ENCODE assay signal across 2 cellular contexts in genomic region chr9:113245894-113246293, GRCh38.
TF ChIP-seq lines count a peak whose summit lies in the region.

No MANE protein-coding gene starts in this region.

TF ChIP-seq in GM12891, 5 proteins besides CTCF, POLR2A, EP300 and RAD21:
- TF ChIP-seq POU2F2 (IDR thresholded peaks at IDR 0.05; ENCODE audit: low read depth, low read length) (no peak), TAF1 (IDR thresholded peaks at IDR 0.05; ENCODE audit: low read depth, low read length) (no peak), PAX5 (IDR thresholded peaks at IDR 0.05; ENCODE audit: insufficient read depth, low read length, severe bottlenecking) (no peak), POLR2AphosphoS5 (IDR thresholded peaks at IDR 0.05; ENCODE audit: low read depth, low read length) (no peak), SPI1 (IDR thresholded peaks at IDR 0.05; ENCODE audit: low read depth, low read length) (no peak)

TF ChIP-seq in H1, 55 proteins besides CTCF, POLR2A, EP300 and RAD21:
- TF ChIP-seq HDAC6 (IDR thresholded peaks at IDR 0.05; ENCODE audit: low read depth, low read length) (no peak), SP4 (IDR thresholded peaks at IDR 0.05; ENCODE audit: low read length) (no peak), TBP (IDR thresholded peaks at IDR 0.05; ENCODE audit: low read depth, low read length) (no peak), ATF2 (IDR thresholded peaks at IDR 0.05; ENCODE audit: low read length) (no peak), EZH2 (IDR thresholded peaks at IDR 0.05; ENCODE audit: low read depth, low read length, severe bottlenecking) (no peak), RNF2 (IDR thresholded peaks at IDR 0.05; ENCODE audit: borderline replicate concordance, low read depth, low read length, missing control alignments, poor library complexity, severe bottlenecking) (no peak), CBX5 (IDR thresholded peaks at IDR 0.05; ENCODE audit: low read depth, low read length) (no peak), FOSL1 (IDR thresholded peaks at IDR 0.05; ENCODE audit: insufficient read depth, low read depth, low read length) (no peak), TCF12 (IDR thresholded peaks at IDR 0.05; ENCODE audit: low read depth, low read length) (no peak), CBX8 (IDR thresholded peaks at IDR 0.05; ENCODE audit: borderline replicate concordance, low read depth, low read length) (no peak), SAP30 (IDR thresholded peaks at IDR 0.05; ENCODE audit: insufficient read depth, insufficient replicate concordance, low read length) (no peak), ATF3 (IDR thresholded peaks at IDR 0.05; ENCODE audit: insufficient read depth, low read depth, low read length) (no peak), RXRA (IDR thresholded peaks at IDR 0.05; ENCODE audit: insufficient read depth, low read depth, low read length) (no peak), GABPA (IDR thresholded peaks at IDR 0.05; ENCODE audit: borderline replicate concordance, insufficient read depth, low read length) (no peak), CHD2 (IDR thresholded peaks at IDR 0.05; ENCODE audit: low read length) (no peak), HDAC2 (IDR thresholded peaks at IDR 0.05; ENCODE audit: borderline replicate concordance in 1 of 2, low read depth in 2 of 2, low read length in 2 of 2) (no peak), SIN3A (conservative IDR thresholded peaks at IDR 0.05 in 1 of 2, IDR thresholded peaks at IDR 0.05 in 1 of 2; ENCODE audit: low read depth in 1 of 2, low read length in 2 of 2) (no peak), ASH2L (IDR thresholded peaks at IDR 0.05; ENCODE audit: low read length) (no peak), CHD7 (IDR thresholded peaks at IDR 0.05; ENCODE audit: insufficient replicate concordance, low read length) (no peak)
